Comparison of ENCODE assay signal across 19 cellular contexts in the genomic region with DNA sequence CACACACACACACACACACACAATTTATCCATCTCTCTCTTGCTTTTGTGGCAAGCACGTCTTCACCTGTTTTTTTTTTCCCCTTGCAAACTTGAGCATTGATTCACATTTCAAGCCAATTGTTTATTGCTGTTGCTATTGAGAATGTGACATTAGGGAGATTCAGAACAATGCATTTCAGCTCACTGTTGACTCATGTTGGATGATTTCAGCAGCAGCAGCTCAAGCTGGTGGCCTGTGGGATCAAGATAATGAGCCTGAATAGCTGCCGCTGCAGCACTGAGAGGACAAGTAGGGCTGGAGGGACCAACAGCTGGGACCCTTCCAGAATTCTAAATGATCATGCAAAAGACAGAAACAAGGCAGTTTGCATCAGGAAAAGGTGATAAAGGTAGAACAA.
DNase-seq lines count a peak whose midpoint lies in the region; ATAC-seq and TF ChIP-seq lines count a peak whose summit lies in the region.
"Had no signal": no experiment of that assay in that cellular context is flagged by ENCODE, and none has a peak within 500 bp of the region (broad histone marks: within the 10 kb centered on the region; RNA-seq: fewer than 3 reads in every experiment).

No MANE protein-coding gene starts in this region.

- H3K4me3 ChIP-seq in AG10803 (ENCODE audit: low read length) (no peak overlapping the region), RWPE2 (ENCODE audit: severe bottlenecking) (no peak overlapping the region), fibroblast of the aortic adventitia (ENCODE audit: low read depth, low read length) (no peak overlapping the region)
- H3K4me3 ChIP-seq: adrenal gland, GM12878, SJCRH30 had no signal

- TF ChIP-seq CTCF in AG10803 (conservative IDR thresholded peaks at IDR 0.05; ENCODE audit: low read length) (no peak), RWPE2 (IDR thresholded peaks at IDR 0.05; ENCODE audit: poor library complexity, severe bottlenecking) (no peak), fibroblast of the aortic adventitia (IDR thresholded peaks at IDR 0.05; ENCODE audit: insufficient read depth, low read length) (no peak)

- H3K4me1 ChIP-seq in RWPE2 (ENCODE audit: insufficient read depth, poor library complexity, severe bottlenecking): peaks cover 2% of the 10 kb centered on the region
- H3K4me1 ChIP-seq: adrenal gland, SJCRH30 had no signal

- no peaks in the 10 kb centered on the region for H3K27me3 ChIP-seq in RWPE2 (ENCODE audit: insufficient read depth, poor library complexity, severe bottlenecking)
- H3K27me3 ChIP-seq: adrenal gland, SJCRH30 had no signal

- H3K27ac ChIP-seq in RWPE2 (ENCODE audit: poor library complexity, severe bottlenecking): no peak overlapping the region
- H3K27ac ChIP-seq: adrenal gland, HL-60, SJCRH30 had no signal

- POLR2A ChIA-PET in HEK293T (lab: Yijun Ruan, JAX): no interaction called here

- H3K36me3 ChIP-seq in RWPE2 (ENCODE audit: low read depth): no peaks in the 10 kb centered on the region
- H3K36me3 ChIP-seq: adrenal gland, SJCRH30 had no signal

- peak; percentile 37; the same call in 1 of the 3 replicates for ATAC-seq in RWPE2 (ENCODE audit: low read depth)
- no peak for ATAC-seq in HG02870 (IDR thresholded peaks at IDR 0.05; ENCODE audit: unreplicated experiment)
- no peak for ATAC-seq in GM21381 (IDR thresholded peaks at IDR 0.05; ENCODE audit: unreplicated experiment)
- ATAC-seq: GM12878, left colon had no signal

- DNase-seq in AG10803 (ENCODE audit: low read depth): peak; percentile 3
- DNase-seq in HCEC 1CT: peak; percentile 3
- no peak for DNase-seq in RWPE2 (ENCODE audit: low spot score)
- peak; percentile 2 for DNase-seq in fibroblast of the aortic adventitia (ENCODE audit: low read depth)
- DNase-seq in HEK293T (ENCODE audit: extremely low spot score): no peak
- no peak for DNase-seq in pons (ENCODE audit: low spot score)
- DNase-seq: activated B cell treated with CpG ODN at 0.5 μM for 24 hours; adrenal gland; AML-193; effector CD8-positive, alpha-beta T cell; glutamatergic neuron; left colon; naive B cell; NCI-H526; SJCRH30 had no signal

- CTCF ChIA-PET in HEK293T (lab: Yijun Ruan, JAX): no interaction called here

- no peaks in the 10 kb centered on the region for H3K9me3 ChIP-seq in RWPE2 (ENCODE audit: severe bottlenecking)
- H3K9me3 ChIP-seq: adrenal gland, SJCRH30 had no signal

TF ChIP-seq in HEK293T, 16 proteins besides CTCF, POLR2A, EP300 and RAD21:
- no peak for TF ChIP-seq SUZ12 (IDR thresholded peaks at IDR 0.05)

Comparison
In these comparisons a context has a peak if more than half of its experiments do, and no peak if none do; other contexts are left out.
1. DNase-seq: peak in AG10803 (single experiment), HCEC 1CT (single experiment) and fibroblast of the aortic adventitia (single experiment); none in RWPE2 (single experiment), HEK293T (single experiment) and pons (single experiment).